15 cellular contexts compared by ENCODE assay signal in genomic region chr6:127918506-127919427, GRCh38. TPM values are rescaled to one million over a fixed set of nuclear protein-coding genes. Genes with fewer than 3 reads are reported as not detected.
DNase-seq lines count a peak whose midpoint lies in the region; ATAC-seq and TF ChIP-seq lines count a peak whose summit lies in the region.
"Had no signal": no experiment of that assay in that cellular context is flagged by ENCODE, and none has a peak within 500 bp of the region (broad histone marks: within the 10 kb centered on the region; RNA-seq: fewer than 3 reads in every experiment).

No MANE protein-coding gene starts in this region.

- POLR2A ChIA-PET in RWPE1 (lab: Yijun Ruan, JAX; ENCODE audit: low non-redundant PET): no interaction called here

- H3K27ac ChIP-seq in RWPE1: no peak overlapping the region
- H3K27ac ChIP-seq: cardiac muscle cell, sigmoid colon, testis had no signal

- no peak for TF ChIP-seq CTCF in mucosa of descending colon (IDR thresholded peaks at IDR 0.05)
- no peak for TF ChIP-seq CTCF in RWPE1 (conservative IDR thresholded peaks at IDR 0.05; ENCODE audit: low read depth)

- peak in 3 of 5 donors; percentile 23 to 72 (median 36) for DNase-seq in T-helper 1 cell
- no peak for DNase-seq in mucosa of descending colon
- no peak for DNase-seq in NCI-H1105 (lab: John Stamatoyannopoulos, UW)
- DNase-seq in HK-2 (ENCODE audit: unreplicated experiment): no peak
- DNase-seq in RWPE1 (ENCODE audit: low spot score): no peak
- DNase-seq: COR-L47, GOT3, heart left ventricle, NCI-H524 treated with DMSO at 0.1 percent for 48 hours, SHP77, sigmoid colon, testis had no signal

- intact Hi-C loops in mucosa of descending colon (cut with DNase I, micrococcal nuclease): no loop called here

- ATAC-seq in GM18498 (IDR thresholded peaks at IDR 0.05; ENCODE audit: unreplicated experiment) (peak; percentile 74), GM19395 (IDR thresholded peaks at IDR 0.05; ENCODE audit: unreplicated experiment) (peak; percentile 70), mucosa of descending colon (peak; percentile 60)
- ATAC-seq: heart left ventricle had no signal

- CTCF ChIA-PET in RWPE1 (lab: Yijun Ruan, JAX): no interaction called here

- H3K9me3 ChIP-seq in mucosa of descending colon: no peaks in the 10 kb centered on the region
- H3K9me3 ChIP-seq: heart left ventricle, sigmoid colon, testis had no signal

- no peaks in the 10 kb centered on the region for H3K36me3 ChIP-seq in mucosa of descending colon (ENCODE audit: low read depth)
- H3K36me3 ChIP-seq: cardiac muscle cell, heart left ventricle, sigmoid colon had no signal

- H3K4me1 ChIP-seq in mucosa of descending colon (ENCODE audit: low read depth): no peaks in the 10 kb centered on the region
- H3K4me1 ChIP-seq: heart left ventricle, sigmoid colon, testis had no signal

- H3K4me3 ChIP-seq in mucosa of descending colon: no peak overlapping the region
- H3K4me3 ChIP-seq: cardiac muscle cell, sigmoid colon, testis had no signal

RNA-seq across cellular contexts. Expression of gene THEMIS, which starts 17.9 kb away (rescaled TPM):
- total RNA-seq in mucosa of descending colon: 1 to 10 TPM; 1.2 to 2.7 (median 2.0) TPM
- total RNA-seq: cardiac muscle cell had no signal

Comparison
In these comparisons a context has a peak if more than half of its experiments do, and no peak if none do; other contexts are left out.
1. DNase-seq: peak in T-helper 1 cell (3 of 5); none in mucosa of descending colon (0 of 3), NCI-H1105 (single experiment), HK-2 (single experiment) and RWPE1 (single experiment).
2. Peak in every context shown above with its lines, with median percentiles within 50 percentile points of each other: ATAC-seq.